Comparison of ENCODE assay signal across 1 cellular context in genomic region chr19:5977785-5978605, GRCh38.
TF ChIP-seq lines count a peak whose summit lies in the region.

RANBP3 (minus strand) TSS chr19:5978140; CDS start chr19:5978082, 58 bp downstream.

TF ChIP-seq in K562, 482 proteins besides CTCF, POLR2A, EP300 and RAD21 (continued from another document and continues in another):
- TF ChIP-seq HBP1 (CRISPR knock-in tag; IDR thresholded peaks at IDR 0.05), result no peak
- TF ChIP-seq ESRRB (CRISPR knock-in tag; IDR thresholded peaks at IDR 0.05; ENCODE audit: borderline replicate concordance), result no peak
- no peak for TF ChIP-seq ZNF584 (CRISPR knock-in tag; IDR thresholded peaks at IDR 0.05; ENCODE audit: low read depth)
- no peak for TF ChIP-seq CUX1 (CRISPR knock-in tag; IDR thresholded peaks at IDR 0.05)
- no peak for TF ChIP-seq BRD4 (IDR thresholded peaks at IDR 0.05)
- TF ChIP-seq HDGF (IDR thresholded peaks at IDR 0.05), result no peak
- TF ChIP-seq PPARD (CRISPR knock-in tag; IDR thresholded peaks at IDR 0.05), result no peak
- TF ChIP-seq ZFP1 (CRISPR knock-in tag; IDR thresholded peaks at IDR 0.05), result 0 out of 2 replicates have a peak, but pooled peaks have one; percentile 36
- TF ChIP-seq ETV6 (IDR thresholded peaks at IDR 0.05; ENCODE audit: borderline replicate concordance in 1 of 2, low read depth in 2 of 2, low read length in 1 of 2), result no peak
- TF ChIP-seq ETV6 (CRISPR knock-in tag; IDR thresholded peaks at IDR 0.05; ENCODE audit: borderline replicate concordance), result peak; percentile 96; the same call in 1 of the 2 replicates
- TF ChIP-seq CBFA2T2 (conservative IDR thresholded peaks at IDR 0.05), result no peak
- TF ChIP-seq BHLHE40 (IDR thresholded peaks at IDR 0.05; ENCODE audit: low read length), result peak; percentile 91
- TF ChIP-seq CBX3 (IDR thresholded peaks at IDR 0.05; ENCODE audit: borderline replicate concordance in 1 of 2, low read length in 2 of 2), result peak in 1 of 2 experiments; percentile 94; a peak in 2 of 3 replicates
- TF ChIP-seq OTX1 (CRISPR knock-in tag; IDR thresholded peaks at IDR 0.05), result peak; percentile 60; the same call in 1 of the 2 replicates
- TF ChIP-seq SETDB1 (IDR thresholded peaks at IDR 0.05; ENCODE audit: low read length), result peak; percentile 65
- peak; percentile 86; the same call in 1 of the 2 replicates for TF ChIP-seq HMGXB4 (CRISPR knock-in tag; IDR thresholded peaks at IDR 0.05)
- TF ChIP-seq ZNF277 (CRISPR knock-in tag; IDR thresholded peaks at IDR 0.05; ENCODE audit: borderline replicate concordance), result no peak
- TF ChIP-seq IFI16 (CRISPR knock-in tag; IDR thresholded peaks at IDR 0.05), result no peak
- TF ChIP-seq TFAP4 (CRISPR knock-in tag; IDR thresholded peaks at IDR 0.05; ENCODE audit: borderline replicate concordance), result peak; percentile 91
- no peak for TF ChIP-seq XRCC3 (IDR thresholded peaks at IDR 0.05)
- no peak for TF ChIP-seq MTA2 (IDR thresholded peaks at IDR 0.05; ENCODE audit: low read depth)
- no peak; the same call in 1 of the 2 replicates for TF ChIP-seq ARID3B (CRISPR knock-in tag; IDR thresholded peaks at IDR 0.05; ENCODE audit: borderline replicate concordance)
- TF ChIP-seq ZKSCAN1 (IDR thresholded peaks at IDR 0.05; ENCODE audit: low read depth, low read length), result no peak
- TF ChIP-seq WHSC1 (IDR thresholded peaks at IDR 0.05; ENCODE audit: low read length), result no peak
- TF ChIP-seq NR0B1 (IDR thresholded peaks at IDR 0.05; ENCODE audit: partially characterized antibody), result no peak
- TF ChIP-seq CBX1 (IDR thresholded peaks at IDR 0.05; ENCODE audit: low read depth), result no peak; the same call in 1 of the 2 replicates
- TF ChIP-seq TBP (optimal IDR thresholded peaks at IDR 0.05; ENCODE audit: low read depth, low read length), result peak; percentile 82
- TF ChIP-seq ZNF232 (CRISPR knock-in tag; IDR thresholded peaks at IDR 0.05), result peak; percentile 94
- no peak for TF ChIP-seq ZKSCAN3 (CRISPR knock-in tag; IDR thresholded peaks at IDR 0.05)
- TF ChIP-seq ZNF282 (CRISPR knock-in tag; IDR thresholded peaks at IDR 0.05), result peak; percentile 13
- no peak for TF ChIP-seq SREBF2 (CRISPR knock-in tag; IDR thresholded peaks at IDR 0.05)
- no peak for TF ChIP-seq ZNF184 (CRISPR knock-in tag; IDR thresholded peaks at IDR 0.05)
- no peak for TF ChIP-seq CEBPZ (IDR thresholded peaks at IDR 0.05; ENCODE audit: borderline replicate concordance, low read depth, low read length)
- TF ChIP-seq GABPA (tag; conservative IDR thresholded peaks at IDR 0.05; ENCODE audit: low read depth), result no peak
- TF ChIP-seq AFF1 (IDR thresholded peaks at IDR 0.05; ENCODE audit: low read depth in 1 of 2, partially characterized antibody in 2 of 2), result peak in 1 of 2 experiments; percentile 23
- no peak for TF ChIP-seq EHMT2 (IDR thresholded peaks at IDR 0.05)
- TF ChIP-seq NR2F6 (CRISPR knock-in tag; IDR thresholded peaks at IDR 0.05), result no peak
